19 cellular contexts compared by ENCODE assay signal in genomic region chr22:46631113-46631512, GRCh38. TPM values are rescaled to one million over a fixed set of nuclear protein-coding genes. Genes with fewer than 3 reads are reported as not detected.
A peak's percentile ranks its signal among the peaks of the same experiment; 100 is the strongest.
DNase-seq lines count a peak whose midpoint lies in the region; ATAC-seq, FAIRE-seq and TF ChIP-seq lines count a peak whose summit lies in the region.
"Had no signal": no experiment of that assay in that cellular context is flagged by ENCODE, and none has a peak within 500 bp of the region (broad histone marks: within the 10 kb centered on the region; RNA-seq: fewer than 3 reads in every experiment).

No MANE protein-coding gene starts in this region.

- H2AK5ac ChIP-seq in neuronal stem cell (ENCODE audit: low read depth, low read length) = no peak overlapping the region

- H4K91ac ChIP-seq in neuronal stem cell (ENCODE audit: low read depth, low read length, poor library complexity) = no peak overlapping the region

- H4K20me1 ChIP-seq in HepG2 (ENCODE audit: insufficient read depth, low read length) = no peaks in the 10 kb centered on the region

- no peak overlapping the region for H3K4me3 Mint-ChIP-seq in glutamatergic neuron (ENCODE audit: unreplicated experiment)
- H3K4me3 Mint-ChIP-seq: CD4-positive, alpha-beta T cell; IgD-negative memory B cell had no signal

- H3K23ac ChIP-seq in neuronal stem cell (ENCODE audit: low read depth, low read length, poor library complexity) = peak overlapping the region; percentile 65

- intact Hi-C loops in HepG2 (cut with micrococcal nuclease; ENCODE audit: unreplicated experiment) = no loop called here

- H3K4me3 ChIP-seq in liver (ENCODE audit: low read depth in 1 of 3, low read length in 3 of 3) (no peak overlapping the region), HepG2 (replicated peaks in 1 of 3; ENCODE audit: insufficient read depth in 1 of 3, low read depth in 2 of 3, low read length in 3 of 3) (no peak overlapping the region), neuronal stem cell (ENCODE audit: low read length in 2 of 2) (no peak overlapping the region)
- H3K4me3 ChIP-seq: HAP-1 had no signal

- BruUV-seq in HepG2 (replicated peaks; lab: Mats Ljungman, UMichigan) = no TSS peak

- no peak overlapping the region for H3K14ac ChIP-seq in neuronal stem cell (ENCODE audit: low read length)

- no peak for TF ChIP-seq RAD21 in liver (IDR thresholded peaks at IDR 0.05)
- TF ChIP-seq RAD21 in HepG2 (CRISPR knock-in tag; IDR thresholded peaks at IDR 0.05) = no peak

- H3K27me3 ChIP-seq in liver (ENCODE audit: control insufficient read depth in 4 of 4, insufficient read depth in 4 of 4, low read length in 3 of 4) = no peaks in the 10 kb centered on the region
- no peaks in the 10 kb centered on the region for H3K27me3 ChIP-seq in HepG2 (ENCODE audit: control insufficient read depth in 1 of 2, insufficient read depth in 2 of 2, low read length in 2 of 2)
- no peaks in the 10 kb centered on the region for H3K27me3 ChIP-seq in neuronal stem cell (ENCODE audit: control insufficient read depth in 3 of 3, insufficient read depth in 3 of 3, low read depth in 1 of 3, low read length in 3 of 3)

- H3K9me3 ChIP-seq in liver (ENCODE audit: control insufficient read depth in 4 of 4, low read length in 3 of 4) = no peaks in the 10 kb centered on the region
- H3K9me3 ChIP-seq in HepG2 (ENCODE audit: low read length) = no peaks in the 10 kb centered on the region
- no peaks in the 10 kb centered on the region for H3K9me3 ChIP-seq in neuronal stem cell (replicated peaks in 1 of 2; ENCODE audit: control insufficient read depth in 2 of 2, insufficient read depth in 1 of 2, low read depth in 1 of 2, low read length in 2 of 2)
- H3K9me3 ChIP-seq: HAP-1 had no signal

- H3K18ac ChIP-seq in neuronal stem cell (ENCODE audit: low read length) = no peak overlapping the region

- CTCF ChIA-PET in HepG2 (lab: Yijun Ruan, JAX; ENCODE audit: low intra/inter-chr PET ratio, low total read pairs) = no interaction called here

- in situ Hi-C loops in HepG2 (cut with HindIII; ENCODE audit: extremely low pct_ligation_motif_present, low pct_unique_long_range_greater_than_20kb) = no loop called here

- WGBS in liver = 93% methylated on average over 12 of the region's 13 CpGs
- 99% methylated on average over 12 of the region's 13 CpGs for WGBS in HepG2 (ENCODE audit: low lambda C conversion rate)
- no CpG with 5 or more reads among the region's 13 CpGs for WGBS in neuronal stem cell (ENCODE audit: extremely low coverage in 2 of 2, insufficient read length in 2 of 2, insufficient replicate concordance in 1 of 2), 2 donors

- H3K79me2 ChIP-seq in HepG2 (ENCODE audit: insufficient read depth, low read length) = no peaks in the 10 kb centered on the region

- no peak for TF ChIP-seq POLR2A in HepG2 (IDR thresholded peaks at IDR 0.05; ENCODE audit: insufficient read depth in 1 of 2, low read depth in 2 of 2, low read length in 2 of 2)

- H3K27ac ChIP-seq in liver (ENCODE audit: low read depth in 1 of 2, low read length in 2 of 2) (no peak overlapping the region), HepG2 (ENCODE audit: extremely low read length, insufficient read depth, low read length) (no peak overlapping the region), neuronal stem cell (replicated peaks; ENCODE audit: low read length) (no peak overlapping the region)
- H3K27ac ChIP-seq: 22Rv1, KMS-11 had no signal

- H2AFZ ChIP-seq in HepG2 (ENCODE audit: low read length) (no peak overlapping the region), neuronal stem cell (ENCODE audit: low read length) (no peak overlapping the region)

- H4K8ac ChIP-seq in neuronal stem cell (ENCODE audit: low read depth, low read length) = no peak overlapping the region

- TF ChIP-seq EP300 in HepG2 (IDR thresholded peaks at IDR 0.05; ENCODE audit: low read depth in 2 of 2, low read length in 2 of 2) (no peak), HepG2 (CRISPR knock-in tag; IDR thresholded peaks at IDR 0.05; ENCODE audit: borderline replicate concordance) (no peak)

- H3K9ac ChIP-seq in liver (ENCODE audit: low read depth in 1 of 2, low read length in 2 of 2) = no peak overlapping the region
- H3K9ac ChIP-seq in HepG2 (ENCODE audit: insufficient read depth, low read depth, low read length) = no peak overlapping the region
- no peak overlapping the region for H3K9ac ChIP-seq in neuronal stem cell (ENCODE audit: low read depth, low read length, poor library complexity)
- H3K9ac ChIP-seq: KMS-11 had no signal

- peaks cover 9% of the 10 kb centered on the region for H3K27me3 Mint-ChIP-seq in glutamatergic neuron (ENCODE audit: unreplicated experiment)
- H3K27me3 Mint-ChIP-seq: CD4-positive, alpha-beta T cell; IgD-negative memory B cell had no signal

- ATAC-seq in HepG2 (no peak), HG03354 (IDR thresholded peaks at IDR 0.05; ENCODE audit: poor library complexity, severe bottlenecking, unreplicated experiment) (no peak)

- no peak overlapping the region for H3K4ac ChIP-seq in neuronal stem cell (ENCODE audit: low read length)

- no peak overlapping the region for H2BK120ac ChIP-seq in neuronal stem cell (ENCODE audit: low read depth, low read length)

- peak overlapping the region; percentile 12 for H3K27ac Mint-ChIP-seq in glutamatergic neuron (ENCODE audit: unreplicated experiment)
- H3K27ac Mint-ChIP-seq: CD4-positive, alpha-beta T cell had no signal

- H3K79me1 ChIP-seq in neuronal stem cell (ENCODE audit: low read depth, low read length) = peaks cover 2% of the 10 kb centered on the region

- H2BK5ac ChIP-seq in neuronal stem cell (ENCODE audit: low read length) = no peak overlapping the region

- DNase-seq in HepG2 (ENCODE audit: low spot score) (no peak), glutamatergic neuron (no peak), neuronal stem cell (ENCODE audit: low spot score) (no peak), AML-193 (lab: John Stamatoyannopoulos, UW) (no peak), HK-2 (ENCODE audit: unreplicated experiment) (no peak)
- no peak for DNase-seq in activated T-cell treated with anti-CD3 and anti-CD28 coated beads, Interleukin-2, amount 50 U/mL, for 1 hour
- DNase-seq: C1 segment of cervical spinal cord; CD4-positive, alpha-beta T cell; DMS79 treated with DMSO at 0.1 percent for 48 hours; EL; GOT3 had no signal

- no peak for FAIRE-seq in HepG2 (lab: Jason Lieb, UNC)
- FAIRE-seq: G401.6, GM12891 had no signal

- no peaks in the 10 kb centered on the region for H3K36me3 Mint-ChIP-seq in glutamatergic neuron (ENCODE audit: unreplicated experiment)
- H3K36me3 Mint-ChIP-seq: IgD-negative memory B cell had no signal

- TF ChIP-seq CTCF in liver (IDR thresholded peaks at IDR 0.05; ENCODE audit: low read depth, low read length, missing input control) (no peak), HepG2 (CRISPR knock-in tag; IDR thresholded peaks at IDR 0.05) (no peak), glutamatergic neuron (IDR thresholded peaks at IDR 0.05; ENCODE audit: partially characterized antibody, unreplicated experiment) (no peak)

- peaks cover 0 to 2% (median 0%) of the 10 kb centered on the region in 4 donors for H3K4me1 ChIP-seq in liver (ENCODE audit: control insufficient read depth in 4 of 4, insufficient read depth in 4 of 4, low read length in 3 of 4)
- peaks cover 21% of the 10 kb centered on the region for H3K4me1 ChIP-seq in HepG2 (ENCODE audit: insufficient read depth, low read length)
- peaks cover 5 to 14% of the 10 kb centered on the region in 2 donors for H3K4me1 ChIP-seq in neuronal stem cell (ENCODE audit: control insufficient read depth in 2 of 2, insufficient read depth in 1 of 2, low read depth in 1 of 2, low read length in 2 of 2)
- H3K4me1 ChIP-seq: HAP-1 had no signal

- peaks cover 3% of the 10 kb centered on the region for H3K9me3 Mint-ChIP-seq in glutamatergic neuron (ENCODE audit: unreplicated experiment)
- H3K9me3 Mint-ChIP-seq: CD4-positive, alpha-beta T cell; IgD-negative memory B cell had no signal

- POLR2A ChIA-PET in HepG2 (lab: Yijun Ruan, JAX) = no interaction called here

- H3K4me1 Mint-ChIP-seq in glutamatergic neuron (ENCODE audit: low read depth, unreplicated experiment) = peaks cover 6% of the 10 kb centered on the region

- no peak overlapping the region for H2BK15ac ChIP-seq in neuronal stem cell (ENCODE audit: low read length)

- H3K36me3 ChIP-seq in liver (ENCODE audit: control insufficient read depth in 4 of 4, insufficient read depth in 3 of 4, low read depth in 1 of 4, low read length in 3 of 4) (no peaks in the 10 kb centered on the region), HepG2 (replicated peaks in 1 of 2; ENCODE audit: control insufficient read depth in 1 of 2, insufficient read depth in 2 of 2, low read length in 2 of 2) (no peaks in the 10 kb centered on the region; a peak in 2 of 5 replicates), neuronal stem cell (replicated peaks in 1 of 2; ENCODE audit: control insufficient read depth in 2 of 2, insufficient read depth in 2 of 2, low read length in 2 of 2) (peaks cover 2 to 4% of the 10 kb centered on the region in 2 donors)
- H3K36me3 ChIP-seq: HAP-1 had no signal

- no peak overlapping the region for H2BK12ac ChIP-seq in neuronal stem cell (ENCODE audit: low read length)

- H3K4me2 ChIP-seq in HepG2 (ENCODE audit: low read depth, low read length) (no peak overlapping the region), neuronal stem cell (ENCODE audit: insufficient read depth, low read length, poor library complexity, severe bottlenecking) (no peak overlapping the region)
- H3K4me2 ChIP-seq: KMS-11 had no signal

RNA-seq across cellular contexts. Expression of gene GRAMD4, which starts 10.9 kb away (rescaled TPM):
- total RNA-seq in liver (10 to 100 TPM; 15.9 to 27.3 TPM), HepG2 (2016; rRNA removed; fragmentation: Illumina TruSeq; extraction: Trizol) (12.9 and 15.7 TPM in 2 replicates), glutamatergic neuron (ENCODE audit: unreplicated experiment) (85.7 TPM)
- polyA plus RNA-seq in liver (10 to 100 TPM in 1 of 2 donors, 1 to 10 TPM in 1; 2.7 to 53.5 TPM), HepG2 (2011; rRNA removed) (15.2 and 16.8 TPM in 2 replicates)
- total RNA-seq in HepG2 (2016; cell fraction: cytosol; rRNA removed; fragmentation: Illumina TruSeq; extraction: Trizol; ENCODE audit: low read depth) = 14.1 and 16.3 TPM in 2 replicates
- 6.4 and 16.5 TPM in 2 replicates for total RNA-seq in HepG2 (2016; cell fraction: insoluble cytoplasmic fraction; rRNA removed; fragmentation: Illumina TruSeq; extraction: Trizol)
- 12.4 and 12.8 TPM in 2 replicates for total RNA-seq in HepG2 (2016; cell fraction: membrane; rRNA removed; fragmentation: Illumina TruSeq; extraction: Trizol)
- 23.1 and 33.6 TPM in 2 replicates for total RNA-seq in HepG2 (2016; cell fraction: nucleus; rRNA removed; fragmentation: Illumina TruSeq; extraction: Trizol)
- 9.6 and 13.3 TPM in 2 replicates for polyA plus RNA-seq in HepG2 (2011; cell fraction: cytosol; rRNA removed)
- 31.6 and 32.7 TPM in 2 replicates for polyA plus RNA-seq in HepG2 (2011; cell fraction: nucleus; rRNA removed)
- 11.1 and 12.7 TPM in 2 replicates for polyA plus RNA-seq in HepG2 (2012)
- 2.2 and 2.8 TPM in 2 replicates for polyA plus RNA-seq in HepG2 (2016; cell fraction: cytosol; fragmentation: Illumina TruSeq; extraction: Trizol; ENCODE audit: low read depth)
- polyA plus RNA-seq in HepG2 (2016; cell fraction: insoluble cytoplasmic fraction; fragmentation: Illumina TruSeq; extraction: Trizol; ENCODE audit: low read depth) = 5.3 and 6.3 TPM in 2 replicates
- 4.4 and 6.1 TPM in 2 replicates for polyA plus RNA-seq in HepG2 (2016; cell fraction: membrane; fragmentation: Illumina TruSeq; extraction: Trizol; ENCODE audit: low read depth)
- 20.4 and 22.4 TPM in 2 replicates for polyA plus RNA-seq in HepG2 (2016; cell fraction: nucleus; fragmentation: Illumina TruSeq; extraction: Trizol; ENCODE audit: insufficient read depth, low read depth)
- polyA minus RNA-seq in HepG2 (2011; rRNA and poly(A)+ RNA removed; ENCODE audit: low replicate concordance) = 27.9 and 38.7 TPM in 2 replicates
- polyA minus RNA-seq in HepG2 (2011; cell fraction: cytosol; rRNA and poly(A)+ RNA removed) = 10.0 and 13.9 TPM in 2 replicates
- 18.5 and 30.2 TPM in 2 replicates for polyA minus RNA-seq in HepG2 (2011; cell fraction: nucleus; rRNA and poly(A)+ RNA removed)
- 13.1 TPM for polyA plus RNA-seq in neuronal stem cell (2013, experiment 1 of 2)
- 11.3 TPM for polyA plus RNA-seq in neuronal stem cell (2013, experiment 2 of 2)
